Comparison of ENCODE assay signal across 1 cellular context in genomic region chr1:151834239-151834638, GRCh38.
TF ChIP-seq lines count a peak whose summit lies in the region.

No MANE protein-coding gene starts in this region.

TF ChIP-seq in IMR-90, 13 proteins besides CTCF, POLR2A, EP300 and RAD21 (continued from another document):
- TF ChIP-seq, protein P1, sequence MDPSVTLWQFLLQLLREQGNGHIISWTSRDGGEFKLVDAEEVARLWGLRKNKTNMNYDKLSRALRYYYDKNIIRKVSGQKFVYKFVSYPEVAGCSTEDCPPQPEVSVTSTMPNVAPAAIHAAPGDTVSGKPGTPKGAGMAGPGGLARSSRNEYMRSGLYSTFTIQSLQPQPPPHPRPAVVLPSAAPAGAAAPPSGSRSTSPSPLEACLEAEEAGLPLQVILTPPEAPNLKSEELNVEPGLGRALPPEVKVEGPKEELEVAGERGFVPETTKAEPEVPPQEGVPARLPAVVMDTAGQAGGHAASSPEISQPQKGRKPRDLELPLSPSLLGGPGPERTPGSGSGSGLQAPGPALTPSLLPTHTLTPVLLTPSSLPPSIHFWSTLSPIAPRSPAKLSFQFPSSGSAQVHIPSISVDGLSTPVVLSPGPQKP (IDR thresholded peaks at IDR 0.05; ENCODE audit: borderline replicate concordance, low read depth, low read length): no peak
- TF ChIP-seq RFX5 (IDR thresholded peaks at IDR 0.05; ENCODE audit: low read depth, low read length) (no peak), CEBPB (IDR thresholded peaks at IDR 0.05; ENCODE audit: low read depth, low read length) (no peak), MAFK (IDR thresholded peaks at IDR 0.05; ENCODE audit: low read depth, low read length) (no peak), SMC3 (IDR thresholded peaks at IDR 0.05; ENCODE audit: low read depth, low read length) (no peak), RCOR1 (IDR thresholded peaks at IDR 0.05; ENCODE audit: insufficient replicate concordance, low read length) (no peak), CHD1 (IDR thresholded peaks at IDR 0.05; ENCODE audit: low read depth, low read length) (no peak), USF2 (IDR thresholded peaks at IDR 0.05; ENCODE audit: low read depth, low read length) (no peak), MAZ (IDR thresholded peaks at IDR 0.05; ENCODE audit: borderline replicate concordance, low read depth, low read length) (no peak), BHLHE40 (IDR thresholded peaks at IDR 0.05; ENCODE audit: low read depth, low read length) (no peak), NFE2L2 (IDR thresholded peaks at IDR 0.05; ENCODE audit: low read depth, low read length) (no peak)
